ENCODE assay signal across 1 cellular context in genomic region chr18:50299626-50300388, GRCh38.
TF ChIP-seq lines count a peak whose summit lies in the region.

No MANE protein-coding gene starts in this region.

TF ChIP-seq in GM12878, 131 proteins besides CTCF, POLR2A, EP300 and RAD21:
- TF ChIP-seq NFYA (IDR thresholded peaks at IDR 0.05; ENCODE audit: borderline replicate concordance, low read depth, low read length) (no peak), BRCA1 (IDR thresholded peaks at IDR 0.05; ENCODE audit: low read depth, low read length) (no peak), BCL11A (IDR thresholded peaks at IDR 0.05; ENCODE audit: low read depth, low read length) (no peak), CEBPB (IDR thresholded peaks at IDR 0.05; ENCODE audit: borderline replicate concordance in 1 of 2, low read depth in 2 of 2, low read length in 2 of 2) (no peak), USF1 (IDR thresholded peaks at IDR 0.05; ENCODE audit: borderline replicate concordance, extremely low read length, insufficient read depth, low read depth, low read length) (no peak), IKZF1 (conservative IDR thresholded peaks at IDR 0.05) (no peak), ATF7 (IDR thresholded peaks at IDR 0.05; ENCODE audit: low read depth) (no peak), KLF5 (IDR thresholded peaks at IDR 0.05; ENCODE audit: partially characterized antibody) (no peak), CBX5 (IDR thresholded peaks at IDR 0.05; ENCODE audit: low read depth) (no peak), GABPA (IDR thresholded peaks at IDR 0.05; ENCODE audit: low read depth) (no peak), SPI1 (IDR thresholded peaks at IDR 0.05; ENCODE audit: borderline replicate concordance, insufficient read depth, low read depth, low read length) (no peak)
- TF ChIP-seq, protein P1, sequence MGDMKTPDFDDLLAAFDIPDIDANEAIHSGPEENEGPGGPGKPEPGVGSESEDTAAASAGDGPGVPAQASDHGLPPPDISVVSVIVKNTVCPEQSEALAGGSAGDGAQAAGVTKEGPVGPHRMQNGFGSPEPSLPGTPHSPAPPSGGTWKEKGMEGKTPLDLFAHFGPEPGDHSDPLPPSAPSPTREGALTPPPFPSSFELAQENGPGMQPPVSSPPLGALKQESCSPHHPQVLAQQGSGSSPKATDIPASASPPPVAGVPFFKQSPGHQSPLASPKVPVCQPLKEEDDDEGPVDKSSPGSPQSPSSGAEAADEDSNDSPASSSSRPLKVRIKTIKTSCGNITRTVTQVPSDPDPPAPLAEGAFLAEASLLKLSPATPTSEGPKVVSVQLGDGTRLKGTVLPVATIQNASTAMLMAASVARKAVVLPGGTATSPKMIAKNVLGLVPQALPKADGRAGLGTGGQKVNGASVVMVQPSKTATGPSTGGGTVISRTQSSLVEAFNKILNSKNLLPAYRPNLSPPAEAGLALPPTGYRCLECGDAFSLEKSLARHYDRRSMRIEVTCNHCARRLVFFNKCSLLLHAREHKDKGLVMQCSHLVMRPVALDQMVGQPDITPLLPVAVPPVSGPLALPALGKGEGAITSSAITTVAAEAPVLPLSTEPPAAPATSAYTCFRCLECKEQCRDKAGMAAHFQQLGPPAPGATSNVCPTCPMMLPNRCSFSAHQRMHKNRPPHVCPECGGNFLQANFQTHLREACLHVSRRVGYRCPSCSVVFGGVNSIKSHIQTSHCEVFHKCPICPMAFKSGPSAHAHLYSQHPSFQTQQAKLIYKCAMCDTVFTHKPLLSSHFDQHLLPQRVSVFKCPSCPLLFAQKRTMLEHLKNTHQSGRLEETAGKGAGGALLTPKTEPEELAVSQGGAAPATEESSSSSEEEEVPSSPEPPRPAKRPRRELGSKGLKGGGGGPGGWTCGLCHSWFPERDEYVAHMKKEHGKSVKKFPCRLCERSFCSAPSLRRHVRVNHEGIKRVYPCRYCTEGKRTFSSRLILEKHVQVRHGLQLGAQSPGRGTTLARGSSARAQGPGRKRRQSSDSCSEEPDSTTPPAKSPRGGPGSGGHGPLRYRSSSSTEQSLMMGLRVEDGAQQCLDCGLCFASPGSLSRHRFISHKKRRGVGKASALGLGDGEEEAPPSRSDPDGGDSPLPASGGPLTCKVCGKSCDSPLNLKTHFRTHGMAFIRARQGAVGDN (IDR thresholded peaks at IDR 0.05) = no peak
